28 cellular contexts compared by ENCODE assay signal in genomic region chr17:4632583-4632923, GRCh38. TPM values are rescaled to one million over a fixed set of nuclear protein-coding genes. Genes with fewer than 3 reads are reported as not detected.
"Had no signal": no experiment of that assay in that cellular context is flagged by ENCODE, and none has a peak within 500 bp of the region (broad histone marks: within the 10 kb centered on the region; RNA-seq: fewer than 3 reads in every experiment).

No MANE protein-coding gene starts in this region.

- H3K4me3 ChIP-seq: colonic mucosa, heart right ventricle, left ventricle myocardium inferior, ovary, prostate gland, transverse colon had no signal

- H3K4me3 Mint-ChIP-seq: activated naive CD4-positive, alpha-beta T cell treated with anti-CD3 and anti-CD28 coated beads, Interleukin-2, amount 50 U/mL, for 24 hours; natural killer cell; stimulated activated memory B cell treated with anti-CD40 and anti-IgM and Interleukin-4, amounts not matched to agents 10 μg/mL and 1 μg/mL and 100 μg/mL, for 72 hours had no signal

- H3K36me3 Mint-ChIP-seq: activated naive CD4-positive, alpha-beta T cell treated with anti-CD3 and anti-CD28 coated beads, Interleukin-2, amount 50 U/mL, for 24 hours; natural killer cell; stimulated activated memory B cell treated with anti-CD40 and anti-IgM and Interleukin-4, amounts not matched to agents 10 μg/mL and 1 μg/mL and 100 μg/mL, for 72 hours had no signal

- H3K4me1 ChIP-seq: colonic mucosa, left ventricle myocardium inferior, prostate gland had no signal

- H3K9me3 ChIP-seq: colonic mucosa, heart right ventricle, left ventricle myocardium inferior, neutrophil, ovary, prostate gland, transverse colon had no signal

- H3K27ac ChIP-seq: brain microvascular endothelial cell, colonic mucosa, heart right ventricle, left ventricle myocardium inferior, neutrophil, ovary, prostate gland, transverse colon, WERI-Rb-1 had no signal

- H3K36me3 ChIP-seq: brain microvascular endothelial cell, colonic mucosa, heart right ventricle, left ventricle myocardium inferior, neutrophil, ovary, prostate gland, transverse colon, WERI-Rb-1 had no signal

- FAIRE-seq: kidney, small intestine, TTC549, urothelium cell line had no signal

- ATAC-seq: natural killer cell; right cardiac atrium; stimulated activated memory B cell treated with anti-CD40 and anti-IgM and Interleukin-4, amounts not matched to agents 10 μg/mL and 1 μg/mL and 100 μg/mL, for 72 hours had no signal

- H3K27me3 ChIP-seq: ovary had no signal

- DNase-seq: activated CD4-positive, alpha-beta T cell treated with anti-CD3 and anti-CD28 coated beads for 1 hour; activated gamma-delta T cell treated with Interleukin-2 at 50 U/mL for 16 hours; activated T-cell treated with anti-CD3 and anti-CD28 coated beads, Interleukin-2, amount 50 U/mL, for 1 hour; aorta; central memory CD4-positive, alpha-beta T cell; colonic mucosa; heart right ventricle; kidney; left ventricle myocardium inferior; midbrain; natural killer cell; ovary; right cardiac atrium; small intestine; stimulated activated CD4-positive, alpha-beta T cell treated with anti-CD3 and anti-CD28 coated beads, Interleukin-2, amount 100 ng/mL, for 24 hours; T-helper 2 cell; transverse colon; WERI-Rb-1 had no signal

- H3K9me3 Mint-ChIP-seq: activated naive CD4-positive, alpha-beta T cell treated with anti-CD3 and anti-CD28 coated beads, Interleukin-2, amount 50 U/mL, for 24 hours; natural killer cell had no signal

- H3K27ac Mint-ChIP-seq: activated naive CD4-positive, alpha-beta T cell treated with anti-CD3 and anti-CD28 coated beads, Interleukin-2, amount 50 U/mL, for 24 hours; natural killer cell; stimulated activated memory B cell treated with anti-CD40 and anti-IgM and Interleukin-4, amounts not matched to agents 10 μg/mL and 1 μg/mL and 100 μg/mL, for 72 hours had no signal

RNA-seq across cellular contexts. Expression of gene ALOX15, which starts 8.9 kb away (rescaled TPM):
- total RNA-seq: aorta, epithelial cell of proximal tubule, fibroblast of villous mesenchyme, kidney, lung microvascular endothelial cell, natural killer cell had no signal
- polyA plus RNA-seq: aorta, heart right ventricle had no signal

RNA-seq across cellular contexts. Expression of gene SMTNL2, which starts 48.2 kb away (rescaled TPM):
- total RNA-seq: fibroblast of villous mesenchyme, lung microvascular endothelial cell, natural killer cell had no signal
- polyA plus RNA-seq: aorta had no signal
